ENCODE assay signal across 19 cellular contexts in genomic region chr20:45114465-45115385, GRCh38. TPM values are rescaled to one million over a fixed set of nuclear protein-coding genes. Genes with fewer than 3 reads are reported as not detected.
DNase-seq lines count a peak whose midpoint lies in the region; ATAC-seq, FAIRE-seq and TF ChIP-seq lines count a peak whose summit lies in the region.
"Had no signal": no experiment of that assay in that cellular context is flagged by ENCODE, and none has a peak within 500 bp of the region (broad histone marks: within the 10 kb centered on the region; RNA-seq: fewer than 3 reads in every experiment).

Gene WFDC5, minus strand, starts transcription at chr20:45115174. Its CDS starts 91 bp downstream, at chr20:45115083.

- H3K27me3 ChIP-seq in right atrium auricular region (no peaks in the 10 kb centered on the region), keratinocyte (ENCODE audit: control insufficient read depth, extremely low read depth, insufficient read depth, low read length) (no peaks in the 10 kb centered on the region)

- peak within 1 kb of the TSS; percentile 67 for H2AFZ ChIP-seq in keratinocyte (ENCODE audit: control insufficient read depth, low read length)

- intact Hi-C loops in Right ventricle myocardium superior (cut with DNase I) (no loop called here), posterior vena cava (cut with DNase I) (no loop called here)
- intact Hi-C loops in activated CD8-positive, alpha-beta T cell treated with anti-CD3 and anti-CD28 coated beads for 36 hours (cut with micrococcal nuclease) = no loop called here

- H3K4me3 Mint-ChIP-seq in activated CD8-positive, alpha-beta T cell treated with anti-CD3 and anti-CD28 coated beads for 36 hours = no peak within 1 kb of the TSS

- DNase-seq in right atrium auricular region (ENCODE audit: low spot score) = peak; percentile 32
- DNase-seq in Right ventricle myocardium superior = no peak
- peak; percentile 68 for DNase-seq in activated CD8-positive, alpha-beta T cell treated with anti-CD3 and anti-CD28 coated beads for 36 hours
- peak; percentile 94 for DNase-seq in keratinocyte (ENCODE audit: low read depth, low spot score)
- peak; percentile 70 for DNase-seq in ureter (ENCODE audit: low spot score)
- no peak for DNase-seq in posterior vena cava (ENCODE audit: low spot score)
- no peak for DNase-seq in SW 1271 (lab: John Stamatoyannopoulos, UW)
- DNase-seq: activated CD4-positive, alpha-beta T cell treated with anti-CD3 and anti-CD28 coated beads for 4 hours; activated effector memory CD4-positive, alpha-beta T cell treated with anti-CD3 and anti-CD28 coated beads, Interleukin-2, amount 50 U/mL, for 16 hours; left ventricle myocardium superior; NCI-H1930; NCI-H526 had no signal

- H3K9me3 Mint-ChIP-seq in activated CD8-positive, alpha-beta T cell treated with anti-CD3 and anti-CD28 coated beads for 36 hours = no peaks in the 10 kb centered on the region

- H3K9me1 ChIP-seq in keratinocyte (ENCODE audit: control insufficient read depth, extremely low read depth, insufficient read depth, low read length) = no peaks in the 10 kb centered on the region

- H3K36me3 ChIP-seq in right atrium auricular region (no peaks in the 10 kb centered on the region), keratinocyte (ENCODE audit: control insufficient read depth in 2 of 2, extremely low read depth in 1 of 2, insufficient read depth in 2 of 2, low read length in 2 of 2) (no peaks in the 10 kb centered on the region)
- H3K36me3 ChIP-seq: neutrophil had no signal

- no peak within 1 kb of the TSS for H3K27ac ChIP-seq in right atrium auricular region
- H3K27ac ChIP-seq in keratinocyte (ENCODE audit: control insufficient read depth, insufficient read depth, low read length) = peak within 1 kb of the TSS; percentile 37
- H3K27ac ChIP-seq: HL-60, neutrophil had no signal

- peak; percentile 73 for FAIRE-seq in keratinocyte (lab: Jason Lieb, UNC)

- no peak within 1 kb of the TSS for H3K27ac Mint-ChIP-seq in activated CD8-positive, alpha-beta T cell treated with anti-CD3 and anti-CD28 coated beads for 36 hours

- H3K4me3 ChIP-seq in right atrium auricular region (no peak within 1 kb of the TSS), keratinocyte (ENCODE audit: control insufficient read depth in 2 of 3, extremely low read depth in 1 of 3, insufficient read depth in 2 of 3, low read depth in 1 of 3, low read length in 3 of 3) (peak within 1 kb of the TSS in 2 of 3 experiments; percentile 4 to 28)

- CTCF ChIA-PET in activated CD8-positive, alpha-beta T cell treated with anti-CD3 and anti-CD28 coated beads for 36 hours (lab: Charles Lee) = interaction anchor here (1.2 to 4.2 kb wide), 4 partner anchors 19 to 180 kb away, joined by 4 to 22 read pairs (median 7); no protein-coding TSS in a partner anchor

- H3K9ac ChIP-seq in keratinocyte (ENCODE audit: control insufficient read depth, extremely low read depth, insufficient read depth, low read length) = peak within 1 kb of the TSS; percentile 47

- no peaks in the 10 kb centered on the region for H3K4me1 ChIP-seq in right atrium auricular region
- H3K4me1 ChIP-seq in keratinocyte (ENCODE audit: control insufficient read depth, extremely low read depth, insufficient read depth, low read length) = peaks cover 22% of the 10 kb centered on the region

- TF ChIP-seq CTCF in right atrium auricular region (IDR thresholded peaks at IDR 0.05) = no peak
- no peak for TF ChIP-seq CTCF in activated CD8-positive, alpha-beta T cell treated with anti-CD3 and anti-CD28 coated beads for 36 hours (IDR thresholded peaks at IDR 0.05)
- TF ChIP-seq CTCF in keratinocyte (optimal IDR thresholded peaks at IDR 0.05 in 1 of 3, IDR thresholded peaks at IDR 0.05 in 1 of 3, conservative IDR thresholded peaks at IDR 0.05 in 1 of 3; ENCODE audit: extremely low read depth in 1 of 3, insufficient read depth in 2 of 3, low read length in 3 of 3) = no peak

- dilution Hi-C loops in keratinocyte (cut with MboI; ENCODE audit: extremely low pct_ligation_motif_present, low sequenced_read_pairs) = no loop called here

- H3K36me3 Mint-ChIP-seq in activated CD8-positive, alpha-beta T cell treated with anti-CD3 and anti-CD28 coated beads for 36 hours (ENCODE audit: low read depth) = no peaks in the 10 kb centered on the region

- H3K27me3 Mint-ChIP-seq in activated CD8-positive, alpha-beta T cell treated with anti-CD3 and anti-CD28 coated beads for 36 hours = peaks cover 4% of the 10 kb centered on the region

- H3K4me2 ChIP-seq in keratinocyte (ENCODE audit: control insufficient read depth, extremely low read depth, insufficient read depth, low read depth, low read length) = peak within 1 kb of the TSS; percentile 73

- H3K79me2 ChIP-seq in keratinocyte (ENCODE audit: control insufficient read depth, insufficient read depth, low read length) = no peaks in the 10 kb centered on the region

- no peaks in the 10 kb centered on the region for H3K9me3 ChIP-seq in right atrium auricular region
- no peaks in the 10 kb centered on the region for H3K9me3 ChIP-seq in keratinocyte (ENCODE audit: control insufficient read depth, low read depth, low read length)
- H3K9me3 ChIP-seq: neutrophil had no signal

- H3K4me1 Mint-ChIP-seq in activated CD8-positive, alpha-beta T cell treated with anti-CD3 and anti-CD28 coated beads for 36 hours (ENCODE audit: low read depth) = peaks cover 17% of the 10 kb centered on the region

- H4K20me1 ChIP-seq in keratinocyte (ENCODE audit: control insufficient read depth, extremely low read depth, insufficient read depth, low read length) = no peaks in the 10 kb centered on the region

- ATAC-seq in Right ventricle myocardium superior (ENCODE audit: poor library complexity) (no peak), HG02571 (IDR thresholded peaks at IDR 0.05; ENCODE audit: unreplicated experiment) (no peak)
- ATAC-seq in activated CD8-positive, alpha-beta T cell treated with anti-CD3 and anti-CD28 coated beads for 36 hours = peak; percentile 92
- ATAC-seq: HCT116, left ventricle myocardium superior, Panc1 had no signal

- POLR2A ChIA-PET in activated CD8-positive, alpha-beta T cell treated with anti-CD3 and anti-CD28 coated beads for 36 hours (lab: Charles Lee) = no interaction called here

RNA-seq across cellular contexts. Expression of gene WFDC5, which starts in this region (rescaled TPM):
- total RNA-seq in right atrium auricular region = not detected
- not detected for total RNA-seq in Right ventricle myocardium superior
- not detected for total RNA-seq in activated CD8-positive, alpha-beta T cell treated with anti-CD3 and anti-CD28 coated beads for 36 hours
- 2.4 to 11.7 TPM (median 5.1 TPM) in 3 replicates for polyA plus RNA-seq in keratinocyte
- 18.6 TPM for polyA plus RNA-seq in keratinocyte (2011; ENCODE audit: low read depth)
- 3.6 and 3.8 TPM in 2 replicates for polyA plus RNA-seq in keratinocyte (2011; cell fraction: cytosol; rRNA removed)
- 4.4 and 5.5 TPM in 2 replicates for polyA plus RNA-seq in keratinocyte (2011; cell fraction: nucleus; rRNA removed)
- polyA plus RNA-seq in keratinocyte (2012; ENCODE audit: low replicate concordance) = 2.6 and 106 TPM in 2 replicates
- polyA minus RNA-seq in keratinocyte = 0.96 to 6.7 TPM (median 1.8 TPM) in 3 replicates
- polyA minus RNA-seq in keratinocyte (2011; cell fraction: cytosol; rRNA and poly(A)+ RNA removed) = 2.7 TPM
- 0.62 and 1.3 TPM in 2 replicates for polyA minus RNA-seq in keratinocyte (2011; cell fraction: nucleus; rRNA and poly(A)+ RNA removed)
- total RNA-seq in ureter = 0.78 TPM
- total RNA-seq in posterior vena cava = not detected
- total RNA-seq: fibroblast of villous mesenchyme; left ventricle myocardium superior; T-helper 1 cell treated with Interleukin-12 subunit alpha and Interleukin-12 subunit beta and Interleukin-4 antibody, amounts not matched to agents 30 ng/mL and 1 ng/mL, for 36 hours had no signal

Comparison
In these comparisons a context has a peak if more than half of its experiments do, and no peak if none do; other contexts are left out.
1. Peak in DNase-seq in right atrium auricular region; RNA of the gene not detected or under 1 TPM.
2. Peak in DNase-seq and ATAC-seq in activated CD8-positive, alpha-beta T cell treated with anti-CD3 and anti-CD28 coated beads for 36 hours; RNA of the gene not detected or under 1 TPM.
3. Peak in DNase-seq in ureter; RNA of the gene not detected or under 1 TPM.
4. H3K4me3 ChIP-seq: peak in keratinocyte (2 of 3); none in right atrium auricular region (0 of 2).